Comparison of ENCODE assay signal across 10 cellular contexts in the genomic region with DNA sequence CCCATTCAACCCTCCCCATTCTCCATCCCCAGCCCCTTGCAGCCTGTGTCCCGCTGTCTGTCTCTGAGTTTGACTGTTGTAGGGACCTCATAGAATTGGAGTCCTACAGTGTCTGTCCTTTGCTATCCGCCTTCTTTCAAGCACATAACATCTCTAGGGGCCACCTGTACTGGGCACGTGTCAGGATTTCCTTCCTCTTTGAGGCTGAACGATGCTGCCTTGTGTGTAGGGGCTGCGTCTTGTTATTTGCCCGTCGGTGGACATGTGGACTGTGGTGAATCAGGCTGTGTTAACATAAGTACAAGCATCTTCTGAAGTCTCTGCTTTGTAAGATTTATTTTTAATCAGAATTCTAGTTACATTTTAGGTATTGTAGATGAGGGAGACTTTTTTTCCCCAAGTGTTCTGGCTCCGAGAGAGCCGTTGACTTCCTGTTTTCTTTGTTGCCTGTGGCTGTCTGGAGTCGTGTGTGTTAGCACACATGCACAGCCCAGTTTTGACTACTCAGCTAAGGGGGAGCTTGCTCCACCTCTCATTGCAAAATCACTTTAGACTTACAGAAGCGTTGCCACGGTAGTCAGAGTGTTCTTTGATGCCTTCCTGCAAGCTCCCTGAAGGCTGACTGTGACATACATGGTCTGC. TPM values are rescaled to one million over a fixed set of nuclear protein-coding genes. Genes with fewer than 3 reads are reported as not detected.
DNase-seq lines count a peak whose midpoint lies in the region; ATAC-seq lines count a peak whose summit lies in the region.
"Had no signal": no experiment of that assay in that cellular context is flagged by ENCODE, and none has a peak within 500 bp of the region (broad histone marks: within the 10 kb centered on the region; RNA-seq: fewer than 3 reads in every experiment).

No MANE protein-coding gene starts in this region.

- no peaks in the 10 kb centered on the region for H3K9me3 Mint-ChIP-seq in activated T-cell treated with anti-CD3 and anti-CD28 coated beads, Interleukin-2, amount 50 U/mL, for 4 hours

- H3K36me3 ChIP-seq in subcutaneous abdominal adipose tissue (ENCODE audit: control insufficient read depth in 5 of 5, insufficient read depth in 5 of 5, low read length in 5 of 5) = peaks cover 0 to 87% (median 74%) of the 10 kb centered on the region in 5 donors

- no peaks in the 10 kb centered on the region for H3K27me3 Mint-ChIP-seq in activated T-cell treated with anti-CD3 and anti-CD28 coated beads, Interleukin-2, amount 50 U/mL, for 4 hours (ENCODE audit: low read depth)

- peak overlapping the region; percentile 46 for H3K4me3 Mint-ChIP-seq in activated T-cell treated with anti-CD3 and anti-CD28 coated beads, Interleukin-2, amount 50 U/mL, for 4 hours

- H3K9ac ChIP-seq in subcutaneous abdominal adipose tissue (ENCODE audit: low read length in 5 of 5) = peak overlapping the region in 1 of 5 donors; percentile 14

- peak; percentile 30 for DNase-seq in activated effector memory CD4-positive, alpha-beta T cell treated with Interleukin-2 at 50 U/mL for 16 hours
- DNase-seq in activated effector memory CD4-positive, alpha-beta T cell treated with anti-CD3 and anti-CD28 coated beads, Interleukin-2, amount 50 U/mL, for 16 hours = no peak
- peak; percentile 11 for DNase-seq in activated T-cell treated with anti-CD3 and anti-CD28 coated beads, Interleukin-2, amount 50 U/mL, for 4 hours
- DNase-seq in left cardiac atrium = no peak
- DNase-seq in HPDE6-E6E7 (ENCODE audit: extremely low spot score) = no peak
- no peak for DNase-seq in NCI-H2196 treated with DMSO at 0.1 percent for 48 hours (lab: John Stamatoyannopoulos, UW; ENCODE audit: unreplicated experiment)
- DNase-seq: NCI-H1694 had no signal

- peaks cover 3 to 37% (median 22%) of the 10 kb centered on the region in 5 donors for H3K4me1 ChIP-seq in subcutaneous abdominal adipose tissue (ENCODE audit: control insufficient read depth in 5 of 5, insufficient read depth in 5 of 5, low read length in 5 of 5)
- H3K4me1 ChIP-seq: A549 had no signal

- no peaks in the 10 kb centered on the region for H3K27me3 ChIP-seq in subcutaneous abdominal adipose tissue (ENCODE audit: control insufficient read depth in 5 of 5, insufficient read depth in 4 of 5, low read length in 5 of 5)

- intact Hi-C loops in left cardiac atrium (cut with DNase I) = no loop called here

- ATAC-seq in activated T-cell treated with anti-CD3 and anti-CD28 coated beads, Interleukin-2, amount 50 U/mL, for 4 hours = peak; percentile 60 to 79
- ATAC-seq in left cardiac atrium (peak; percentile 67 to 71), GM18873 (IDR thresholded peaks at IDR 0.05; ENCODE audit: low FRiP score, unreplicated experiment) (no peak)
- ATAC-seq: A549 had no signal

- peak overlapping the region; percentile 47 for H3K27ac ChIP-seq in subcutaneous abdominal adipose tissue (ENCODE audit: low read depth, low read length)
- H3K27ac ChIP-seq: A549 had no signal

- H3K4me1 Mint-ChIP-seq in activated T-cell treated with anti-CD3 and anti-CD28 coated beads, Interleukin-2, amount 50 U/mL, for 4 hours (ENCODE audit: low read depth) = peaks cover 20% of the 10 kb centered on the region

- no peak overlapping the region for H3K4me3 ChIP-seq in subcutaneous abdominal adipose tissue (ENCODE audit: low read depth in 1 of 5, low read length in 5 of 5)
- H3K4me3 ChIP-seq: A549 had no signal

- no peaks in the 10 kb centered on the region for H3K9me3 ChIP-seq in subcutaneous abdominal adipose tissue (ENCODE audit: control insufficient read depth in 5 of 5, low read length in 5 of 5)
- H3K9me3 ChIP-seq: A549 had no signal

- peaks cover 24% of the 10 kb centered on the region for H3K36me3 Mint-ChIP-seq in activated T-cell treated with anti-CD3 and anti-CD28 coated beads, Interleukin-2, amount 50 U/mL, for 4 hours (ENCODE audit: insufficient read depth)

RNA-seq across cellular contexts. Expression of gene SPG7, which starts 26.1 kb away (rescaled TPM):
- total RNA-seq in activated T-cell treated with anti-CD3 and anti-CD28 coated beads, Interleukin-2, amount 50 U/mL, for 4 hours = 10 to 100 TPM; 76.1 to 88.4 (median 78.5) TPM
- total RNA-seq in left cardiac atrium = 10 to 100 TPM; 78.5 to 99.5 TPM

RNA-seq across cellular contexts. Expression of gene RPL13, which starts 26.2 kb away (rescaled TPM):
- 1,000 to 10,000 TPM; 3,320 to 3,425 (median 3,389) TPM for total RNA-seq in activated T-cell treated with anti-CD3 and anti-CD28 coated beads, Interleukin-2, amount 50 U/mL, for 4 hours
- 1,000 to 10,000 TPM; 1,319 to 1,367 TPM for total RNA-seq in left cardiac atrium

RNA-seq across cellular contexts. Expression of gene CPNE7, which starts 41.3 kb away (rescaled TPM):
- 10 to 100 TPM; 18.0 to 19.5 (median 19.1) TPM for total RNA-seq in activated T-cell treated with anti-CD3 and anti-CD28 coated beads, Interleukin-2, amount 50 U/mL, for 4 hours
- not detected for total RNA-seq in left cardiac atrium

RNA-seq across cellular contexts. Expression of gene ANKRD11, which starts 43.9 kb away (rescaled TPM):
- total RNA-seq in activated T-cell treated with anti-CD3 and anti-CD28 coated beads, Interleukin-2, amount 50 U/mL, for 4 hours = 100 to 1,000 TPM; 153 to 181 (median 162) TPM
- 10 to 100 TPM; 74.3 to 86.2 TPM for total RNA-seq in left cardiac atrium

Comparison
In these comparisons a context has a peak if more than half of its experiments do, and no peak if none do; other contexts are left out.
1. DNase-seq: peak in activated effector memory CD4-positive, alpha-beta T cell treated with Interleukin-2 at 50 U/mL for 16 hours (single experiment) and activated T-cell treated with anti-CD3 and anti-CD28 coated beads, Interleukin-2, amount 50 U/mL, for 4 hours (single experiment); none in activated effector memory CD4-positive, alpha-beta T cell treated with anti-CD3 and anti-CD28 coated beads, Interleukin-2, amount 50 U/mL, for 16 hours (single experiment), left cardiac atrium (single experiment), HPDE6-E6E7 (single experiment) and NCI-H2196 treated with DMSO at 0.1 percent for 48 hours (single experiment).
2. RNA of gene CPNE7, which starts 41.3 kb away (total RNA-seq): 18.0 to 19.5 TPM in activated T-cell treated with anti-CD3 and anti-CD28 coated beads, Interleukin-2, amount 50 U/mL, for 4 hours; not detected in left cardiac atrium; every median in the first group is over 10 times any median in the second.